1 cellular context compared by ENCODE assay signal in genomic region chr1:20616468-20617156, GRCh38.
TF ChIP-seq lines count a peak whose summit lies in the region.

No MANE protein-coding gene starts in this region.

TF ChIP-seq in K562, 482 proteins besides CTCF, POLR2A, EP300 and RAD21:
- peak; percentile 50 for TF ChIP-seq ZKSCAN1 (IDR thresholded peaks at IDR 0.05; ENCODE audit: low read depth, low read length)
- no peak for TF ChIP-seq ZNF77 (CRISPR knock-in tag; IDR thresholded peaks at IDR 0.05)
